ENCODE assay signal across 10 cellular contexts in the genomic region with DNA sequence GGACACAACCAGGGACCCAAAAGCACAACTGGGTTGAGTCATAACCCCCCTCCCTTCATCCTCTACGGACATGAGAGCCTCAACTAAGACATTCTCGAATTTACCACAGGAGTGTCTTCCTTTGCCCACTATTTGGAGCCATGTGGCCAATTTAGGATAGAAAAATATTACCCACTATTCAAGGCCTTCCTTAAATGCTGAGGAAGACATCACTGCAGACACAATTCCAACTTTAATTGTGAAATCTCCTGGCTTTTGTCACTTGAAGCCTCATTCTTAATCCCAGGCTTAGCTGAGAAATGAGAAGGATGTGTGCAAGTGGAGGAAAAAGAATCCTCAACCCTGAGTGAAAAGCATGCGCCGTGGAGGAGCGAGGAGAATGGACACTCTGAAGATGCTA. TPM values are rescaled to one million over a fixed set of nuclear protein-coding genes. Genes with fewer than 3 reads are reported as not detected.
DNase-seq lines count a peak whose midpoint lies in the region; ATAC-seq and TF ChIP-seq lines count a peak whose summit lies in the region.
"Had no signal": no experiment of that assay in that cellular context is flagged by ENCODE, and none has a peak within 500 bp of the region (broad histone marks: within the 10 kb centered on the region; RNA-seq: fewer than 3 reads in every experiment).

No MANE protein-coding gene starts in this region.

- DNase-seq in LHCN-M2 (ENCODE audit: low read depth) (peak; percentile 45), tibial artery (no peak), NCI-H2227 treated with DMSO at 0.1 percent for 48 hours (lab: John Stamatoyannopoulos, UW) (no peak), HCEC 1CT (no peak)
- DNase-seq in stimulated activated CD4-positive, alpha-beta T cell treated with anti-CD3 and anti-CD28 coated beads, Interleukin-4, amount 100 ng/mL, for 24 hours = no peak
- DNase-seq: activated CD4-positive, alpha-beta T cell treated with anti-CD3 and anti-CD28 coated beads for 36 hours; activated naive CD4-positive, alpha-beta T cell treated with Interleukin-2 at 50 U/mL for 16 hours had no signal

- no peaks in the 10 kb centered on the region for H3K9me3 ChIP-seq in duodenal mucosa (ENCODE audit: control insufficient read depth in 1 of 2, low read length in 2 of 2)
- H3K9me3 ChIP-seq in muscle layer of duodenum (ENCODE audit: control insufficient read depth in 1 of 2, low read length in 2 of 2) = no peaks in the 10 kb centered on the region
- H3K9me3 ChIP-seq in tibial artery = no peaks in the 10 kb centered on the region

- peak overlapping the region; percentile 55 to 56 for H3K9ac ChIP-seq in duodenal mucosa (ENCODE audit: low read depth in 1 of 2, low read length in 2 of 2)

- H3K4me3 ChIP-seq in duodenal mucosa (ENCODE audit: low read depth in 1 of 2, low read length in 2 of 2) (peak overlapping the region; percentile 35 to 42), muscle layer of duodenum (ENCODE audit: low read depth in 1 of 2, low read length in 2 of 2) (no peak overlapping the region), tibial artery (no peak overlapping the region)

- no peaks in the 10 kb centered on the region for H3K27me3 ChIP-seq in duodenal mucosa (ENCODE audit: control insufficient read depth in 1 of 2, insufficient read depth in 2 of 2, low read length in 2 of 2)
- no peaks in the 10 kb centered on the region for H3K27me3 ChIP-seq in muscle layer of duodenum (ENCODE audit: low read depth, low read length)
- H3K27me3 ChIP-seq in tibial artery = no peaks in the 10 kb centered on the region

- no peak for TF ChIP-seq CTCF in tibial artery (IDR thresholded peaks at IDR 0.05)

- intact Hi-C loops in tibial artery (cut with DNase I; ENCODE audit: low total_unique reads) = no loop called here

- H3K4me1 ChIP-seq in duodenal mucosa (ENCODE audit: control insufficient read depth in 1 of 2, insufficient read depth in 2 of 2, low read length in 2 of 2) = peaks cover 79 to 84% of the 10 kb centered on the region in 2 donors
- H3K4me1 ChIP-seq in muscle layer of duodenum (ENCODE audit: control insufficient read depth in 1 of 2, insufficient read depth in 2 of 2, low read length in 2 of 2) = peaks cover 45 to 77% of the 10 kb centered on the region in 2 donors
- H3K4me1 ChIP-seq in tibial artery = peaks cover 7 to 100% (median 89%) of the 10 kb centered on the region in 4 donors

- H3K36me3 ChIP-seq in duodenal mucosa (ENCODE audit: control insufficient read depth in 1 of 2, insufficient read depth in 2 of 2, low read length in 2 of 2) (no peaks in the 10 kb centered on the region), muscle layer of duodenum (ENCODE audit: control insufficient read depth in 1 of 2, insufficient read depth in 2 of 2, low read length in 2 of 2) (peaks cover 0 to 3% of the 10 kb centered on the region in 2 donors), tibial artery (peaks cover 0 to 9% (median 5%) of the 10 kb centered on the region in 3 donors)

- H3K27ac ChIP-seq in duodenal mucosa (ENCODE audit: low read depth, low read length) (peak overlapping the region; percentile 27), muscle layer of duodenum (ENCODE audit: low read length) (peak overlapping the region; percentile 90), tibial artery (peak overlapping the region; percentile 71 to 89)

- ATAC-seq in HG03378 (IDR thresholded peaks at IDR 0.05; ENCODE audit: unreplicated experiment) = no peak
- ATAC-seq: activated CD4-positive, alpha-beta T cell treated with anti-CD3 and anti-CD28 coated beads for 36 hours had no signal

RNA-seq across cellular contexts. Expression of gene CTBP2, which starts 11.8 kb away (rescaled TPM):
- 51.1 and 51.9 TPM in 2 replicates for total RNA-seq in LHCN-M2 (2014; rRNA removed)
- polyA plus RNA-seq in LHCN-M2 (2012) = 34.7 TPM

Comparison
In these comparisons a context has a peak if more than half of its experiments do, and no peak if none do; other contexts are left out.
1. H3K27ac ChIP-seq: peak in every context shown above with its lines; median percentile 90 in muscle layer of duodenum; 80 in tibial artery; 27 in duodenal mucosa.
2. H3K4me3 ChIP-seq: peak in duodenal mucosa (2 of 2); none in muscle layer of duodenum (0 of 2) and tibial artery (0 of 2).